ENCODE assay signal across 11 cellular contexts in genomic region chr15:91469627-91470567, GRCh38.
DNase-seq lines count a peak whose midpoint lies in the region; ATAC-seq, FAIRE-seq and TF ChIP-seq lines count a peak whose summit lies in the region.
"Had no signal": no experiment of that assay in that cellular context is flagged by ENCODE, and none has a peak within 500 bp of the region (broad histone marks: within the 10 kb centered on the region; RNA-seq: fewer than 3 reads in every experiment).

No MANE protein-coding gene starts in this region.

- TF ChIP-seq CTCF in right lobe of liver (IDR thresholded peaks at IDR 0.05): no peak
- no peak for TF ChIP-seq CTCF in HepG2 (CRISPR knock-in tag; IDR thresholded peaks at IDR 0.05)
- TF ChIP-seq CTCF in WTC11 (IDR thresholded peaks at IDR 0.05): no peak

- TF ChIP-seq EP300 in HepG2 (IDR thresholded peaks at IDR 0.05; ENCODE audit: low read depth in 2 of 2, low read length in 2 of 2) (no peak), HepG2 (CRISPR knock-in tag; IDR thresholded peaks at IDR 0.05; ENCODE audit: borderline replicate concordance) (no peak)

- H3K4me1 ChIP-seq in right lobe of liver (no peaks in the 10 kb centered on the region), HepG2 (ENCODE audit: insufficient read depth, low read length) (no peaks in the 10 kb centered on the region)

- DNase-seq in right lobe of liver (no peak), HepG2 (ENCODE audit: low spot score) (no peak), WTC11 (ENCODE audit: low spot score) (no peak), anterior cingulate cortex (lab: John Stamatoyannopoulos, UW) (no peak)
- DNase-seq in activated effector memory CD4-positive, alpha-beta T cell treated with Interleukin-2 at 50 U/mL for 16 hours: peak; percentile 55
- DNase-seq in stimulated activated CD4-positive, alpha-beta T cell treated with anti-CD3 and anti-CD28 coated beads, Interleukin-12 subunit alpha, Interleukin-12 subunit beta, amount 100 ng/mL, for 48 hours (ENCODE audit: low read depth in 2 of 3, low spot score in 1 of 3): peak; percentile 38 to 53 (median 50)
- DNase-seq: NCI-H2227 treated with DMSO at 0.1 percent for 48 hours had no signal

- H3K4me3 ChIP-seq in right lobe of liver: no peak overlapping the region
- no peak overlapping the region for H3K4me3 ChIP-seq in HepG2 (replicated peaks in 1 of 3; ENCODE audit: insufficient read depth in 1 of 3, low read depth in 2 of 3, low read length in 3 of 3)
- H3K4me3 ChIP-seq: upper lobe of left lung had no signal

- in situ Hi-C loops in HepG2 (cut with HindIII; ENCODE audit: extremely low pct_ligation_motif_present, low pct_unique_long_range_greater_than_20kb): no loop called here

- H3K36me3 ChIP-seq in right lobe of liver: no peaks in the 10 kb centered on the region
- no peaks in the 10 kb centered on the region for H3K36me3 ChIP-seq in HepG2 (replicated peaks in 1 of 2; ENCODE audit: control insufficient read depth in 1 of 2, insufficient read depth in 2 of 2, low read length in 2 of 2)
- H3K36me3 ChIP-seq: upper lobe of left lung had no signal

- H3K9me3 ChIP-seq in right lobe of liver: no peaks in the 10 kb centered on the region
- H3K9me3 ChIP-seq in HepG2 (ENCODE audit: low read length): no peaks in the 10 kb centered on the region
- H3K9me3 ChIP-seq: upper lobe of left lung had no signal

- H3K4me1 Mint-ChIP-seq in WTC11: no peaks in the 10 kb centered on the region

- BruUV-seq in HepG2 (replicated peaks; lab: Mats Ljungman, UMichigan): no TSS peak

- WGBS in right lobe of liver (ENCODE audit: insufficient coverage, low coverage, low lambda C conversion rate, missing lambda C conversion rate): 64% methylated on average over 10 of the region's 17 CpGs
- WGBS in HepG2 (ENCODE audit: low lambda C conversion rate): 51% methylated on average over 16 of the region's 17 CpGs

- no peaks in the 10 kb centered on the region for H3K9me3 Mint-ChIP-seq in WTC11

- H3K27ac ChIP-seq in right lobe of liver (no peak overlapping the region), HepG2 (ENCODE audit: extremely low read length, insufficient read depth, low read length) (no peak overlapping the region)
- H3K27ac ChIP-seq: VCaP had no signal

- H3K4me2 ChIP-seq in HepG2 (ENCODE audit: low read depth, low read length): no peak overlapping the region

- H3K27ac Mint-ChIP-seq in WTC11: no peak overlapping the region

- TF ChIP-seq RAD21 in HepG2 (CRISPR knock-in tag; IDR thresholded peaks at IDR 0.05): no peak

- H3K36me3 Mint-ChIP-seq in WTC11: no peaks in the 10 kb centered on the region

- H3K27me3 ChIP-seq in right lobe of liver: no peaks in the 10 kb centered on the region
- no peaks in the 10 kb centered on the region for H3K27me3 ChIP-seq in HepG2 (ENCODE audit: control insufficient read depth in 1 of 2, insufficient read depth in 2 of 2, low read length in 2 of 2)
- H3K27me3 ChIP-seq: upper lobe of left lung had no signal

- no peak overlapping the region for H3K4me3 Mint-ChIP-seq in WTC11

- no peak overlapping the region for H3K9ac ChIP-seq in HepG2 (ENCODE audit: insufficient read depth, low read depth, low read length)

- H3K79me2 ChIP-seq in HepG2 (ENCODE audit: insufficient read depth, low read length): no peaks in the 10 kb centered on the region

- intact Hi-C loops in right lobe of liver (cut with DNase I) (no loop called here), HepG2 (cut with micrococcal nuclease; ENCODE audit: unreplicated experiment) (no loop called here)

- CTCF ChIA-PET in HepG2 (lab: Yijun Ruan, JAX; ENCODE audit: low intra/inter-chr PET ratio, low total read pairs) (no interaction called here), WTC11 (lab: Charles Lee) (no interaction called here)

- POLR2A ChIA-PET in HepG2 (lab: Yijun Ruan, JAX) (no interaction called here), WTC11 (lab: Charles Lee) (no interaction called here)

- no peak for FAIRE-seq in HepG2 (lab: Jason Lieb, UNC)

- TF ChIP-seq POLR2A in right lobe of liver (IDR thresholded peaks at IDR 0.05) (no peak), HepG2 (IDR thresholded peaks at IDR 0.05; ENCODE audit: insufficient read depth in 1 of 2, low read depth in 2 of 2, low read length in 2 of 2) (no peak)

- H4K20me1 ChIP-seq in HepG2 (ENCODE audit: insufficient read depth, low read length): no peaks in the 10 kb centered on the region

- H2AFZ ChIP-seq in HepG2 (ENCODE audit: low read length): no peak overlapping the region

- ATAC-seq in right lobe of liver (peak in 3 of 4 donors; percentile 25 to 49 (median 30)), HepG2 (no peak), WTC11 (no peak), GM19452 (IDR thresholded peaks at IDR 0.05; ENCODE audit: unreplicated experiment) (no peak), GM18861 (IDR thresholded peaks at IDR 0.05; ENCODE audit: unreplicated experiment) (no peak)

- no peaks in the 10 kb centered on the region for H3K27me3 Mint-ChIP-seq in WTC11 (ENCODE audit: low read depth)

TF ChIP-seq in HepG2, 621 proteins besides CTCF, POLR2A, EP300 and RAD21 (continues in another document):
- TF ChIP-seq BCL6 (CRISPR knock-in tag; IDR thresholded peaks at IDR 0.05) (no peak), PRPF4 (IDR thresholded peaks at IDR 0.05; ENCODE audit: low read depth, low read length, poor library complexity, severe bottlenecking) (no peak), MED8 (CRISPR knock-in tag; IDR thresholded peaks at IDR 0.05; ENCODE audit: insufficient replicate concordance) (no peak), HIVEP1 (CRISPR knock-in tag; IDR thresholded peaks at IDR 0.05) (no peak), ZNF878 (CRISPR knock-in tag; IDR thresholded peaks at IDR 0.05) (no peak), ZBTB4 (CRISPR knock-in tag; IDR thresholded peaks at IDR 0.05; ENCODE audit: borderline replicate concordance) (no peak), CCDC6 (CRISPR knock-in tag; IDR thresholded peaks at IDR 0.05) (no peak), MTA3 (CRISPR knock-in tag; IDR thresholded peaks at IDR 0.05) (no peak)

TF ChIP-seq in WTC11, 78 proteins besides CTCF, POLR2A, EP300 and RAD21:
- no peak for TF ChIP-seq CBFB (CRISPR knock-in tag; IDR thresholded peaks at IDR 0.05; ENCODE audit: low read depth)
- no peak for TF ChIP-seq NFE2L1 (CRISPR knock-in tag; IDR thresholded peaks at IDR 0.05)
- no peak for TF ChIP-seq CREM (CRISPR knock-in tag; IDR thresholded peaks at IDR 0.05)
- no peak for TF ChIP-seq E2F4 (CRISPR knock-in tag; IDR thresholded peaks at IDR 0.05; ENCODE audit: borderline replicate concordance, low read depth)
- TF ChIP-seq ERG (CRISPR knock-in tag; IDR thresholded peaks at IDR 0.05): no peak
- TF ChIP-seq ESRRA (CRISPR knock-in tag; IDR thresholded peaks at IDR 0.05; ENCODE audit: borderline replicate concordance): no peak
- TF ChIP-seq USF2 (CRISPR knock-in tag; IDR thresholded peaks at IDR 0.05): no peak
- no peak for TF ChIP-seq CDX4 (CRISPR knock-in tag; IDR thresholded peaks at IDR 0.05; ENCODE audit: borderline replicate concordance)

Comparison
In these comparisons a context has a peak if more than half of its experiments do, and no peak if none do; other contexts are left out.
1. ATAC-seq: peak in right lobe of liver (3 of 4); none in HepG2 (single experiment), WTC11 (single experiment), GM19452 (single experiment) and GM18861 (single experiment).
2. DNase-seq: peak in activated effector memory CD4-positive, alpha-beta T cell treated with Interleukin-2 at 50 U/mL for 16 hours (single experiment) and stimulated activated CD4-positive, alpha-beta T cell treated with anti-CD3 and anti-CD28 coated beads, Interleukin-12 subunit alpha, Interleukin-12 subunit beta, amount 100 ng/mL, for 48 hours (3 of 3); none in right lobe of liver (0 of 3), HepG2 (single experiment), WTC11 (single experiment) and anterior cingulate cortex (0 of 58).